Comparison of ENCODE assay signal across 9 cellular contexts in genomic region chr10:60883187-60883586, GRCh38.
DNase-seq lines count a peak whose midpoint lies in the region; ATAC-seq and TF ChIP-seq lines count a peak whose summit lies in the region.
"Had no signal": no experiment of that assay in that cellular context is flagged by ENCODE, and none has a peak within 500 bp of the region (broad histone marks: within the 10 kb centered on the region; RNA-seq: fewer than 3 reads in every experiment).

No MANE protein-coding gene starts in this region.

- H2BK12ac ChIP-seq in H9 (ENCODE audit: insufficient read length, low read depth, low read length), result no peak overlapping the region

- H3K27ac Mint-ChIP-seq in H9, result no peak overlapping the region
- no peak overlapping the region for H3K27ac Mint-ChIP-seq in type B pancreatic cell

- H3K4me1 ChIP-seq in H9 (ENCODE audit: insufficient read depth, low read length) (peaks cover 6% of the 10 kb centered on the region; the same call in 1 of the 2 replicates), OCI-LY7 (ENCODE audit: insufficient read depth, low read length, poor library complexity, severe bottlenecking) (no peaks in the 10 kb centered on the region), gastroesophageal sphincter (peaks cover 0 to 8% (median 0%) of the 10 kb centered on the region in 3 donors)
- H3K4me1 ChIP-seq: thyroid gland had no signal

- no peak overlapping the region for H3T11ph ChIP-seq in H9 (ENCODE audit: low read length)

- no CpG with 5 or more reads among the region's 6 CpGs for WGBS in H9 (ENCODE audit: extremely low coverage, insufficient read length, low lambda C conversion rate)
- whole genome bisulfite sequencing in gastroesophageal sphincter (ENCODE audit: low coverage in 1 of 2), 2 donors, result 57 to 85% methylated on average over 2 to 3 of the region's 6 CpGs

- H3K4me3 Mint-ChIP-seq in H9 (no peak overlapping the region), type B pancreatic cell (no peak overlapping the region)

- no peak overlapping the region for H3K14ac ChIP-seq in H9 (ENCODE audit: insufficient read depth, low read length)

- no TSS peak for BruUV-seq in OCI-LY7 (replicated peaks; lab: Mats Ljungman, UMichigan)

- H3K23me2 ChIP-seq in H9 (ENCODE audit: insufficient read length, low read depth, low read length, poor library complexity, severe bottlenecking), result no peaks in the 10 kb centered on the region

- H3K4me2 ChIP-seq in H9 (ENCODE audit: insufficient read depth, insufficient read length, low read length) (no peak overlapping the region), OCI-LY7 (ENCODE audit: low read length) (no peak overlapping the region)

- H3K18ac ChIP-seq in H9 (ENCODE audit: insufficient read length, low read depth, low read length), result no peak overlapping the region

- H3K4me1 Mint-ChIP-seq in H9 (peaks cover 17 to 18% of the 10 kb centered on the region in 2 experiments), type B pancreatic cell (ENCODE audit: unreplicated experiment) (no peaks in the 10 kb centered on the region)

- no peak for TF ChIP-seq POLR2A in gastroesophageal sphincter (IDR thresholded peaks at IDR 0.05)

- H2BK120ac ChIP-seq in H9 (ENCODE audit: low read depth, low read length, poor library complexity, severe bottlenecking), result no peak overlapping the region

- H2AK5ac ChIP-seq in H9 (ENCODE audit: insufficient read length, low read length), result no peak overlapping the region

- no peaks in the 10 kb centered on the region for H4K20me1 ChIP-seq in H9 (ENCODE audit: control insufficient read depth, insufficient read depth, insufficient read length)
- no peaks in the 10 kb centered on the region for H4K20me1 ChIP-seq in OCI-LY7 (ENCODE audit: insufficient read depth, low read length)

- H3K4me3 ChIP-seq in OCI-LY7 (ENCODE audit: low read depth, low read length, poor library complexity, severe bottlenecking) (no peak overlapping the region), gastroesophageal sphincter (no peak overlapping the region)
- H3K4me3 ChIP-seq: thyroid gland had no signal

- H3K36me3 Mint-ChIP-seq in H9 (ENCODE audit: insufficient read depth in 1 of 3, low read depth in 3 of 3) (peaks cover 0 to 8% (median 2%) of the 10 kb centered on the region in 3 experiments; a peak in 5 of 7 replicates), type B pancreatic cell (peaks cover 49% of the 10 kb centered on the region)

- no peaks in the 10 kb centered on the region for H3K36me3 ChIP-seq in OCI-LY7 (ENCODE audit: insufficient read depth, low read length)
- peaks cover 0 to 45% of the 10 kb centered on the region in 2 donors for H3K36me3 ChIP-seq in gastroesophageal sphincter

- ATAC-seq in gastroesophageal sphincter, result no peak

- no peaks in the 10 kb centered on the region for H3K79me1 ChIP-seq in H9 (ENCODE audit: insufficient read depth, low read depth, low read length, poor library complexity, severe bottlenecking)

- no peak overlapping the region for H4K91ac ChIP-seq in H9 (ENCODE audit: insufficient read length, low read depth, low read length)

- H3K9ac ChIP-seq in H9 (ENCODE audit: extremely low read depth, insufficient read length, low read length), result no peak overlapping the region

- intact Hi-C loops in OCI-LY7 (cut with micrococcal nuclease; ENCODE audit: unreplicated experiment), result loop anchor here (2.0 kb wide), 1 partner anchor 82 kb away; no protein-coding TSS in a partner anchor

- TF ChIP-seq EP300 in gastroesophageal sphincter (IDR thresholded peaks at IDR 0.05), result no peak

- H3K9me3 Mint-ChIP-seq in H9 (no peaks in the 10 kb centered on the region), type B pancreatic cell (peaks cover 4% of the 10 kb centered on the region)

- H4K5ac ChIP-seq in H9 (ENCODE audit: insufficient read length, low read depth, low read length), result no peak overlapping the region

- CTCF ChIA-PET in OCI-LY7 (lab: Charles Lee; ENCODE audit: unreplicated experiment), result no interaction called here

- no peak overlapping the region for H4K8ac ChIP-seq in H9 (replicated peaks; ENCODE audit: insufficient read length, low read depth, low read length)

- no peaks in the 10 kb centered on the region for H3K9me3 ChIP-seq in H9 (ENCODE audit: control insufficient read depth, low read depth, low read length)
- H3K9me3 ChIP-seq in OCI-LY7 (ENCODE audit: low read length), result no peaks in the 10 kb centered on the region
- no peaks in the 10 kb centered on the region for H3K9me3 ChIP-seq in gastroesophageal sphincter
- H3K9me3 ChIP-seq: thyroid gland had no signal

- H2BK15ac ChIP-seq in H9 (ENCODE audit: low read depth, low read length), result no peak overlapping the region

- H3K23ac ChIP-seq in H9 (ENCODE audit: insufficient read length, low read depth, low read length), result no peak overlapping the region

- H3K9me2 ChIP-seq in OCI-LY7 (ENCODE audit: insufficient read depth, low read length), result no peaks in the 10 kb centered on the region

- no peak overlapping the region for H3K56ac ChIP-seq in H9 (ENCODE audit: insufficient read length, low read depth, low read length)

- H3K27me3 ChIP-seq in H9 (ENCODE audit: insufficient read depth, low read length), result no peaks in the 10 kb centered on the region
- H3K27me3 ChIP-seq in gastroesophageal sphincter, result no peaks in the 10 kb centered on the region
- H3K27me3 ChIP-seq: thyroid gland had no signal

- H2AFZ ChIP-seq in H9 (ENCODE audit: low read length), result no peak overlapping the region
- H2AFZ ChIP-seq in OCI-LY7 (ENCODE audit: low read length), result no peak overlapping the region

- peak; percentile 62; the same call in 2 of the 3 replicates for TF ChIP-seq CTCF in H9 (conservative IDR thresholded peaks at IDR 0.05)
- TF ChIP-seq CTCF in OCI-LY7 (conservative IDR thresholded peaks at IDR 0.05; ENCODE audit: low read length), result peak; percentile 60
- TF ChIP-seq CTCF in gastroesophageal sphincter (IDR thresholded peaks at IDR 0.05), result peak in 3 of 4 experiments; percentile 21 to 40 (median 24)
- TF ChIP-seq CTCF in type B pancreatic cell (conservative IDR thresholded peaks at IDR 0.05), result peak; percentile 59

- no peak overlapping the region for H2BK5ac ChIP-seq in H9 (ENCODE audit: insufficient read length, low read length)

- no peaks in the 10 kb centered on the region for H3K79me2 ChIP-seq in H9 (ENCODE audit: insufficient read depth, low read length)
- H3K79me2 ChIP-seq in OCI-LY7 (ENCODE audit: insufficient read depth, low read depth, low read length), result no peaks in the 10 kb centered on the region

- H2BK20ac ChIP-seq in H9 (ENCODE audit: low read depth, low read length, poor library complexity, severe bottlenecking), result no peak overlapping the region

- POLR2A ChIA-PET in OCI-LY7 (lab: Charles Lee), result interaction anchor here (0.8 kb wide), 1 partner anchor 11 kb away, joined by 3 read pairs; no protein-coding TSS in a partner anchor

- H3K27me3 Mint-ChIP-seq in H9 (ENCODE audit: low read depth) (no peaks in the 10 kb centered on the region), type B pancreatic cell (no peaks in the 10 kb centered on the region)

- H3K27ac ChIP-seq in H9 (ENCODE audit: insufficient read length, low read depth, low read length), result no peak overlapping the region
- no peak overlapping the region for H3K27ac ChIP-seq in OCI-LY7 (ENCODE audit: low read depth, low read length, poor library complexity, severe bottlenecking)
- no peak overlapping the region for H3K27ac ChIP-seq in gastroesophageal sphincter
- H3K27ac ChIP-seq: thyroid gland had no signal

- no peak overlapping the region for H3K4ac ChIP-seq in H9 (ENCODE audit: low read depth, low read length)

- DNase-seq in EL, result peak; percentile 22
- DNase-seq in H9, result no peak
- peak; percentile 12 for DNase-seq in OCI-LY7 (ENCODE audit: low spot score)
- DNase-seq in type B pancreatic cell (ENCODE audit: extremely low spot score, unreplicated experiment), result no peak
- DNase-seq in stimulated activated CD4-positive, alpha-beta T cell treated with anti-CD3 and anti-CD28 coated beads, Interleukin-15, amount 100 ng/mL, for 24 hours, result no peak
- DNase-seq in DMS79 treated with DMSO at 0.1 percent for 48 hours (lab: John Stamatoyannopoulos, UW), result no peak
- no peak for DNase-seq in MV-4-11 (lab: John Stamatoyannopoulos, UW)

Comparison
In these comparisons a context has a peak if more than half of its experiments do, and no peak if none do; other contexts are left out.
1. DNase-seq: peak in EL (single experiment) and OCI-LY7 (single experiment); none in H9 (single experiment), type B pancreatic cell (single experiment), stimulated activated CD4-positive, alpha-beta T cell treated with anti-CD3 and anti-CD28 coated beads, Interleukin-15, amount 100 ng/mL, for 24 hours (single experiment), DMS79 treated with DMSO at 0.1 percent for 48 hours (single experiment) and MV-4-11 (single experiment).
2. Peak in every context shown above with its lines, with median percentiles within 50 percentile points of each other: CTCF ChIP-seq.